Comparison of ENCODE assay signal across 22 cellular contexts in genomic region chr1:207951652-207952051, GRCh38. TPM values are rescaled to one million over a fixed set of nuclear protein-coding genes. Genes with fewer than 3 reads are reported as not detected.
A peak's percentile ranks its signal among the peaks of the same experiment; 100 is the strongest.
DNase-seq lines count a peak whose midpoint lies in the region; ATAC-seq, FAIRE-seq and TF ChIP-seq lines count a peak whose summit lies in the region.
"Had no signal": no experiment of that assay in that cellular context is flagged by ENCODE, and none has a peak within 500 bp of the region (broad histone marks: within the 10 kb centered on the region; RNA-seq: fewer than 3 reads in every experiment).

No MANE protein-coding gene starts in this region.

- H3K14ac ChIP-seq in IMR-90 (replicated peaks; ENCODE audit: low read depth, low read length), result no peak overlapping the region

- CTCF ChIA-PET in IMR-90 (lab: Yijun Ruan, JAX) (interaction anchor here (1.0 to 2.5 kb wide), 4 partner anchors 9 to 128 kb away, joined by 3 to 12 read pairs (median 8); no protein-coding TSS in a partner anchor), K562 (lab: Yijun Ruan, JAX; ENCODE audit: low intra/inter-chr PET ratio) (no interaction called here)

- TF ChIP-seq CTCF in IMR-90 (conservative IDR thresholded peaks at IDR 0.05; ENCODE audit: low read depth, low read length) (no peak), K562 (IDR thresholded peaks at IDR 0.05 in 2 of 3, conservative IDR thresholded peaks at IDR 0.05 in 1 of 3; ENCODE audit: insufficient read depth in 2 of 3, low read depth in 1 of 3, low read length in 3 of 3) (no peak), prostate gland (IDR thresholded peaks at IDR 0.05) (no peak)

- BruUV-seq in IMR-90 (replicated peaks; lab: Mats Ljungman, UMichigan) (no TSS peak), K562 (replicated peaks; lab: Mats Ljungman, UMichigan) (no TSS peak)

- H2AK5ac ChIP-seq in IMR-90 (ENCODE audit: low read depth, low read length), result no peak overlapping the region

- H3K9me3 ChIP-seq in IMR-90 (ENCODE audit: control insufficient read depth, insufficient read depth, low read length), result no peaks in the 10 kb centered on the region; the same call in 1 of the 2 replicates
- H3K9me3 ChIP-seq in K562 (replicated peaks; ENCODE audit: control insufficient read depth, insufficient read depth, low read depth, low read length), result no peaks in the 10 kb centered on the region
- no peaks in the 10 kb centered on the region for H3K9me3 ChIP-seq in prostate gland
- H3K9me3 ChIP-seq: BE2C had no signal

- H4K91ac ChIP-seq in IMR-90 (ENCODE audit: insufficient read depth, low read depth, low read length), result no peak overlapping the region

- dilution Hi-C loops in IMR-90 (cut with HindIII; ENCODE audit: low sequenced_read_pairs, unreplicated experiment), result no loop called here

- H4K8ac ChIP-seq in IMR-90 (ENCODE audit: low read depth in 2 of 2, low read length in 2 of 2), result no peak overlapping the region

- FAIRE-seq in K562 (lab: Jason Lieb, UNC), result no peak
- FAIRE-seq: G401.6, GM12891, GM19239, H1 had no signal

- H3K9ac ChIP-seq in IMR-90 (ENCODE audit: low read depth, low read length), result no peak overlapping the region
- H3K9ac ChIP-seq in K562 (ENCODE audit: insufficient read depth in 1 of 2, low read depth in 2 of 2, low read length in 2 of 2), result no peak overlapping the region

- H3K4me2 ChIP-seq in IMR-90 (ENCODE audit: low read depth, low read length) (no peak overlapping the region), K562 (ENCODE audit: insufficient read depth, low read length) (no peak overlapping the region)

- H2AK9ac ChIP-seq in IMR-90 (replicated peaks; ENCODE audit: low read depth, low read length, poor library complexity), result no peak overlapping the region

- no peak overlapping the region for H2BK120ac ChIP-seq in IMR-90 (ENCODE audit: low read depth, low read length)

- H3K23ac ChIP-seq in IMR-90 (ENCODE audit: low read depth, low read length), result no peak overlapping the region

- H3K79me2 ChIP-seq in K562 (ENCODE audit: control insufficient read depth, insufficient read depth, low read length), result no peaks in the 10 kb centered on the region

- DNase-seq in IMR-90, result no peak
- DNase-seq in K562 (ENCODE audit: extremely low read depth in 1 of 4, low spot score in 3 of 4), result no peak
- peak; percentile 18 for DNase-seq in epithelial cell of prostate (ENCODE audit: low read depth, low spot score)
- peak; percentile 22 for DNase-seq in prostate gland (ENCODE audit: low spot score)
- no peak for DNase-seq in NCI-H1694 treated with DMSO at 0.1 percent for 48 hours (lab: John Stamatoyannopoulos, UW)
- no peak for DNase-seq in G401 (ENCODE audit: low spot score)
- no peak for DNase-seq in left colon
- DNase-seq: ACHN; BE2C; C1 segment of cervical spinal cord; CD4-positive, CD25-positive, alpha-beta regulatory T cell; CD8-positive, alpha-beta memory T cell; COR-L47; DMS 273 treated with DMSO at 0.1 percent for 48 hours; DMS53; DND-41; EL; H9 had no signal

- no peak overlapping the region for H3K4ac ChIP-seq in IMR-90 (ENCODE audit: low read depth, low read length)

- H2BK15ac ChIP-seq in IMR-90 (ENCODE audit: low read depth, low read length), result no peak overlapping the region

- no peaks in the 10 kb centered on the region for H4K20me1 ChIP-seq in IMR-90 (ENCODE audit: insufficient read depth, low read length)
- H4K20me1 ChIP-seq in K562 (replicated peaks; ENCODE audit: control insufficient read depth, insufficient read depth, low read length), result no peaks in the 10 kb centered on the region

- no peak overlapping the region for H2BK20ac ChIP-seq in IMR-90 (ENCODE audit: low read depth, low read length)

- H3K36me3 ChIP-seq in IMR-90 (ENCODE audit: control insufficient read depth, insufficient read depth, low read length), result no peaks in the 10 kb centered on the region
- H3K36me3 ChIP-seq in K562 (ENCODE audit: control insufficient read depth, insufficient read depth, low read length), result no peaks in the 10 kb centered on the region
- H3K36me3 ChIP-seq in prostate gland, result no peaks in the 10 kb centered on the region
- H3K36me3 ChIP-seq: BE2C had no signal

- no peaks in the 10 kb centered on the region for H3K79me1 ChIP-seq in IMR-90 (ENCODE audit: low read depth in 1 of 2, low read length in 2 of 2)

- H3K56ac ChIP-seq in IMR-90 (ENCODE audit: extremely low read depth, insufficient read depth, low read length), result no peak overlapping the region

- peaks cover 33% of the 10 kb centered on the region for H3K27me3 ChIP-seq in IMR-90 (ENCODE audit: control insufficient read depth, insufficient read depth, low read length)
- H3K27me3 ChIP-seq in K562 (ENCODE audit: control insufficient read depth in 2 of 2, insufficient read depth in 2 of 2, low read length in 2 of 2), result peaks cover 11 to 16% of the 10 kb centered on the region in 2 experiments
- H3K27me3 ChIP-seq in prostate gland (replicated peaks; ENCODE audit: insufficient read depth), result no peaks in the 10 kb centered on the region
- H3K27me3 ChIP-seq: BE2C had no signal

- in situ Hi-C loops in IMR-90 (cut with MboI; ENCODE audit: low sequenced_read_pairs), result no loop called here
- in situ Hi-C loops in K562 (cut with MboI), result no loop called here
- in situ Hi-C loops in G401 (cut with HindIII; ENCODE audit: low sequenced_read_pairs), result no loop called here

- TF ChIP-seq RAD21 in IMR-90 (IDR thresholded peaks at IDR 0.05; ENCODE audit: low read length) (no peak), K562 (CRISPR knock-in tag; conservative IDR thresholded peaks at IDR 0.05 in 1 of 2, IDR thresholded peaks at IDR 0.05 in 1 of 2) (no peak)

- 40% methylated on average over 1 of the region's 3 CpGs; no CpG with 5 or more reads in 1 of the 2 experiments for WGBS in IMR-90 (ENCODE audit: extremely low coverage in 2 of 2, insufficient read length in 1 of 2), 2 experiments
- 0% methylated on average over 3 of the region's 3 CpGs for WGBS in K562 (ENCODE audit: insufficient coverage, low coverage, missing lambda C conversion rate)
- 56% methylated on average over 3 of the region's 3 CpGs for WGBS in prostate gland

- no peak for TF ChIP-seq POLR2A in IMR-90 (IDR thresholded peaks at IDR 0.05; ENCODE audit: low read depth, low read length)
- TF ChIP-seq POLR2A in K562 (conservative IDR thresholded peaks at IDR 0.05), result no peak
- TF ChIP-seq POLR2A in prostate gland (IDR thresholded peaks at IDR 0.05), result no peak

- no peak overlapping the region for H2BK5ac ChIP-seq in IMR-90 (ENCODE audit: low read depth, low read length, poor library complexity, severe bottlenecking)

- H3K4me3 ChIP-seq in IMR-90 (ENCODE audit: insufficient read depth, low read depth, low read length) (no peak overlapping the region), K562 (no peak overlapping the region), prostate gland (no peak overlapping the region)

- intact Hi-C loops in IMR-90 (cut with micrococcal nuclease), result no loop called here
- intact Hi-C loops in K562 (cut with micrococcal nuclease), result no loop called here
- intact Hi-C loops in prostate gland (cut with DNase I), result no loop called here
- intact Hi-C loops in left colon (cut with DNase I, micrococcal nuclease), result no loop called here

- H2AFZ ChIP-seq in IMR-90 (replicated peaks; ENCODE audit: low read length, poor library complexity) (no peak overlapping the region), K562 (ENCODE audit: low read depth, low read length) (no peak overlapping the region)

- no peak overlapping the region for H3K27ac ChIP-seq in IMR-90 (ENCODE audit: insufficient read depth, low read length)
- H3K27ac ChIP-seq in K562 (ENCODE audit: extremely low read depth, low read depth, low read length), result no peak overlapping the region
- no peak overlapping the region for H3K27ac ChIP-seq in epithelial cell of prostate
- H3K27ac ChIP-seq in prostate gland, result peak overlapping the region in 1 of 2 donors; percentile 10

- TF ChIP-seq EP300 in K562 (IDR thresholded peaks at IDR 0.05; ENCODE audit: low read length), result no peak

- H3K9me1 ChIP-seq in IMR-90 (ENCODE audit: insufficient read depth, low read length) (0 out of 2 replicates have a peak, but pooled peaks cover 3% of the 10 kb centered on the region), K562 (ENCODE audit: control insufficient read depth, insufficient read depth, low read length) (no peaks in the 10 kb centered on the region)

- ATAC-seq in IMR-90 (ENCODE audit: low read depth) (no peak), K562 (no peak), left colon (no peak)

- POLR2A ChIA-PET in IMR-90 (lab: Charles Lee; ENCODE audit: unreplicated experiment) (no interaction called here), K562 (lab: Yijun Ruan, JAX) (interaction anchor here (1.1 to 1.4 kb wide), 2 partner anchors 27 to 30 kb away, joined by 3 to 4 read pairs; no protein-coding TSS in a partner anchor)

- no peak overlapping the region for H3K18ac ChIP-seq in IMR-90 (ENCODE audit: low read depth, low read length)

- no peak overlapping the region for H4K5ac ChIP-seq in IMR-90 (ENCODE audit: low read depth, low read length)

- H3K4me1 ChIP-seq in IMR-90 (ENCODE audit: control insufficient read depth, insufficient read depth, low read length), result no peaks in the 10 kb centered on the region
- H3K4me1 ChIP-seq in K562 (replicated peaks in 1 of 2; ENCODE audit: control insufficient read depth in 2 of 2, insufficient read depth in 2 of 2, low read length in 2 of 2), result no peaks in the 10 kb centered on the region
- peaks cover 3% of the 10 kb centered on the region for H3K4me1 ChIP-seq in prostate gland (replicated peaks)

RNA-seq across cellular contexts. Expression of gene CD34, which starts 40.7 kb away (rescaled TPM):
- under 0.01 TPM in 1 of 2 replicates, not detected in the other for total RNA-seq in IMR-90 (2012; rRNA removed)
- 0.14 and 0.16 TPM in 2 replicates for polyA plus RNA-seq in IMR-90 (2012; rRNA removed)
- polyA plus RNA-seq in IMR-90 (2012; cell fraction: cytosol; rRNA removed), result 0.10 and 0.11 TPM in 2 replicates
- polyA plus RNA-seq in IMR-90 (2012; cell fraction: nucleus; rRNA removed; ENCODE audit: low replicate concordance), result 0.04 and 0.10 TPM in 2 replicates
- not detected in 2 replicates for total RNA-seq in K562 (2011; cell fraction: chromatin; rRNA removed; ENCODE audit: low replicate concordance)
- not detected in 2 replicates for total RNA-seq in K562 (2011; cell fraction: nucleolus; rRNA removed)
- total RNA-seq in K562 (2011; cell fraction: nucleoplasm; rRNA removed), result not detected in 2 replicates
- total RNA-seq in K562 (2014; rRNA removed), result not detected in 2 replicates
- not detected in 2 replicates for total RNA-seq in K562 (2014; rRNA removed; fragmentation: Illumina TruSeq; extraction: Trizol)
- total RNA-seq in K562 (2015; rRNA removed; fragmentation: Illumina TruSeq; extraction: Trizol), result not detected in 2 replicates
- total RNA-seq in K562 (2021), result 0.13 TPM in 1 of 2 replicates, not detected in the other
- 0.03 TPM in 1 of 2 replicates, not detected in the other for polyA plus RNA-seq in K562 (2011; rRNA removed)
- not detected in 2 replicates for polyA plus RNA-seq in K562 (2011; cell fraction: cytosol; rRNA removed)
- not detected in 2 replicates for polyA plus RNA-seq in K562 (2011; cell fraction: nucleus; rRNA removed)
- not detected in 2 replicates for polyA plus RNA-seq in K562 (2012)
- polyA plus RNA-seq in K562 (2014; fragmentation: Illumina TruSeq; extraction: Trizol), result not detected in 2 replicates
- not detected for polyA plus RNA-seq in K562 (2014; fragmentation: Nextera tagmentation; extraction: Ambion mirVana)
- not detected in 2 replicates for polyA plus RNA-seq in K562 (2014; rRNA removed)
- polyA minus RNA-seq in K562 (2011; rRNA and poly(A)+ RNA removed), result 0.06 TPM in 1 of 2 replicates, not detected in the other
- polyA minus RNA-seq in K562 (2011; cell fraction: cytosol; rRNA and poly(A)+ RNA removed), result not detected in 2 replicates
- not detected in 2 replicates for polyA minus RNA-seq in K562 (2011; cell fraction: nucleus; rRNA and poly(A)+ RNA removed)
- 10 to 100 TPM in 1 of 2 donors, 1 to 10 TPM in 1; 9.8 to 47.7 TPM for total RNA-seq in prostate gland
- total RNA-seq in G401 (2014; rRNA removed; shearing (Covaris generic)), result not detected in 2 replicates
- total RNA-seq in left colon, result 10 to 100 TPM in 1 of 2 donors, 1 to 10 TPM in 1; 8.3 to 15.2 TPM
- total RNA-seq: CD8-positive, alpha-beta memory T cell had no signal
- polyA plus RNA-seq: CD8-positive, alpha-beta memory T cell had no signal

Comparison
In these comparisons a context has a peak if more than half of its experiments do, and no peak if none do; other contexts are left out.
1. DNase-seq: peak in epithelial cell of prostate (single experiment) and prostate gland (single experiment); none in IMR-90 (single experiment), K562 (0 of 4), NCI-H1694 treated with DMSO at 0.1 percent for 48 hours (single experiment), G401 (single experiment) and left colon (0 of 2).